ENCODE assay signal across 10 cellular contexts in the genomic region with DNA sequence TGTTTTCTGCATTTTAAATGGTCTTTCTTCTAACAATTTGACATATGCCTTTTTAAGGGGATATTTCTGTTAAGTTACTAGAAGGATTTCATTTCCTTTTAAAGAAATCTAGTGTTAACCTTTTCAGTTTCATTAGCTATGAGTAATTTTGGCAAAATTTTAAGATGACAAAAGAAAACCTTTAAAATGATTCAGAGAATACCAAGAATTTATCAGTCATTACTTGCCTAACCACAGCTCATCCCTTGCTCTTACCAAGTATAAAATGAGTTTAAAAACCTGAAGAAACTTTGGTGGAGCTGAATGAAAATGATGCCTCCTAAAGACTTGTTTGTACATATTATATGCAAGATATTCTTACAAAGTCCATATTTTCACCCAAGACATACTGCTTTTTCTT.
DNase-seq lines count a peak whose midpoint lies in the region; ATAC-seq and TF ChIP-seq lines count a peak whose summit lies in the region.
"Had no signal": no experiment of that assay in that cellular context is flagged by ENCODE, and none has a peak within 500 bp of the region (broad histone marks: within the 10 kb centered on the region; RNA-seq: fewer than 3 reads in every experiment).

No MANE protein-coding gene starts in this region.

- no peak for TF ChIP-seq CTCF in brain microvascular endothelial cell (IDR thresholded peaks at IDR 0.05; ENCODE audit: low read depth, low read length, missing control alignments)
- TF ChIP-seq CTCF in coronary artery (IDR thresholded peaks at IDR 0.05), result no peak
- TF ChIP-seq CTCF in left ventricle myocardium inferior (IDR thresholded peaks at IDR 0.05; ENCODE audit: borderline replicate concordance), result no peak

- no peaks in the 10 kb centered on the region for H3K9me3 ChIP-seq in left ventricle myocardium inferior (replicated peaks)

- ATAC-seq in GM19351 (IDR thresholded peaks at IDR 0.05; ENCODE audit: unreplicated experiment) (peak; percentile 48), HG03280 (IDR thresholded peaks at IDR 0.05; ENCODE audit: unreplicated experiment) (peak; percentile 32)

- H3K36me3 ChIP-seq in brain microvascular endothelial cell (replicated peaks), result peaks cover 2% of the 10 kb centered on the region
- no peaks in the 10 kb centered on the region for H3K36me3 ChIP-seq in left ventricle myocardium inferior

- H3K4me3 ChIP-seq in brain microvascular endothelial cell (ENCODE audit: low read depth, low read length) (no peak overlapping the region), coronary artery (no peak overlapping the region), left ventricle myocardium inferior (no peak overlapping the region)
- H3K4me3 ChIP-seq: hepatocyte had no signal

- H3K4me1 ChIP-seq in left ventricle myocardium inferior, result peaks cover 72% of the 10 kb centered on the region

- DNase-seq in AG08395 (ENCODE audit: low spot score), result peak; percentile 68
- no peak for DNase-seq in brain microvascular endothelial cell
- DNase-seq in coronary artery (ENCODE audit: low spot score), result no peak
- DNase-seq in left ventricle myocardium inferior, result no peak
- DNase-seq in pons (ENCODE audit: low spot score), result no peak
- DNase-seq in retina, result no peak
- DNase-seq: NCI-H1105 treated with DMSO at 0.1 percent for 48 hours had no signal

- H3K27ac ChIP-seq in brain microvascular endothelial cell (peak overlapping the region; percentile 64), coronary artery (no peak overlapping the region), left ventricle myocardium inferior (replicated peaks) (no peak overlapping the region)
- H3K27ac ChIP-seq: hepatocyte had no signal

- in situ Hi-C loops in brain microvascular endothelial cell (cut with HindIII; ENCODE audit: low pct_ligation_motif_present, low sequenced_read_pairs), result no loop called here

- H3K27me3 ChIP-seq in brain microvascular endothelial cell (replicated peaks), result no peaks in the 10 kb centered on the region
- H3K27me3 ChIP-seq in left ventricle myocardium inferior (ENCODE audit: low read depth), result no peaks in the 10 kb centered on the region
- H3K27me3 ChIP-seq: hepatocyte had no signal

- intact Hi-C loops in left ventricle myocardium inferior (cut with micrococcal nuclease), result no loop called here
